In genomic region chr3:127682576-127682975, GRCh38 we compare ENCODE assay signal across 14 cellular contexts. TPM values are rescaled to one million over a fixed set of nuclear protein-coding genes. Genes with fewer than 3 reads are reported as not detected.
DNase-seq lines count a peak whose midpoint lies in the region; ATAC-seq and TF ChIP-seq lines count a peak whose summit lies in the region.
"Had no signal": no experiment of that assay in that cellular context is flagged by ENCODE, and none has a peak within 500 bp of the region (broad histone marks: within the 10 kb centered on the region; RNA-seq: fewer than 3 reads in every experiment).

No MANE protein-coding gene starts in this region.

- H3K27me3 Mint-ChIP-seq in progenitor cell of endocrine pancreas (peaks cover 3% of the 10 kb centered on the region), mesothelial cell of epicardium (ENCODE audit: low read depth) (no peaks in the 10 kb centered on the region)
- H3K27me3 Mint-ChIP-seq: activated CD8-positive, alpha-beta T cell treated with anti-CD3 and anti-CD28 coated beads for 36 hours; brain had no signal

- H3K79me2 ChIP-seq in DOHH2 (ENCODE audit: control insufficient read depth, low read length) = no peaks in the 10 kb centered on the region
- H3K79me2 ChIP-seq in Karpas-422 (ENCODE audit: low read length) = no peaks in the 10 kb centered on the region

- intact Hi-C loops in right cardiac atrium (cut with DNase I) = no loop called here

- peak overlapping the region; percentile 36 for H3K4me2 ChIP-seq in DOHH2 (ENCODE audit: low read length)
- H3K4me2 ChIP-seq in Karpas-422 (ENCODE audit: low read depth, low read length, poor library complexity, severe bottlenecking) = peak overlapping the region; percentile 51

- H3K9me3 ChIP-seq in DOHH2 (ENCODE audit: control insufficient read depth, insufficient read depth, low read length) (peaks cover 8% of the 10 kb centered on the region; the same call in 1 of the 2 replicates), Karpas-422 (ENCODE audit: low read length) (no peaks in the 10 kb centered on the region), right cardiac atrium (ENCODE audit: control insufficient read depth, low read length) (no peaks in the 10 kb centered on the region)
- H3K9me3 ChIP-seq: thoracic aorta had no signal

- H3K36me3 Mint-ChIP-seq in progenitor cell of endocrine pancreas (ENCODE audit: insufficient read depth) (no peaks in the 10 kb centered on the region), mesothelial cell of epicardium (peaks cover 2% of the 10 kb centered on the region)
- H3K36me3 Mint-ChIP-seq: brain had no signal

- H3K9ac ChIP-seq in Karpas-422 (ENCODE audit: low read length) = peak overlapping the region; percentile 39

- DNase-seq in Karpas-422 (no peak), right cardiac atrium (peak in 2 of 3 donors; percentile 24 to 39), progenitor cell of endocrine pancreas (ENCODE audit: low spot score, unreplicated experiment) (no peak), LoVo (ENCODE audit: low spot score) (no peak), mesothelial cell of epicardium (ENCODE audit: low spot score in 2 of 2, unreplicated experiment in 2 of 2) (no peak)
- no peak for DNase-seq in activated CD4-positive, alpha-beta T cell treated with anti-CD3 and anti-CD28 coated beads, Interleukin-2, amount 50 U/mL, for 4 hours
- DNase-seq: activated CD8-positive, alpha-beta T cell treated with anti-CD3 and anti-CD28 coated beads for 36 hours; NCI-H187 treated with DMSO at 0.1 percent for 48 hours; occipital lobe; SIG-M5; stimulated activated CD4-positive, alpha-beta T cell treated with anti-CD3 and anti-CD28 coated beads, Interleukin-12 subunit alpha, Interleukin-12 subunit beta, amount 100 ng/mL, for 4 hours had no signal

- no peak for ATAC-seq in right cardiac atrium
- ATAC-seq: activated CD8-positive, alpha-beta T cell treated with anti-CD3 and anti-CD28 coated beads for 36 hours had no signal

- H3K36me3 ChIP-seq in DOHH2 (ENCODE audit: control insufficient read depth, low read length) (no peaks in the 10 kb centered on the region), Karpas-422 (ENCODE audit: insufficient read depth, low read length) (no peaks in the 10 kb centered on the region; the same call in 1 of the 2 replicates)

- H3K9me2 ChIP-seq in DOHH2 (replicated peaks; ENCODE audit: control insufficient read depth, low read length) (no peaks in the 10 kb centered on the region), Karpas-422 (replicated peaks; ENCODE audit: insufficient read depth, low read length) (no peaks in the 10 kb centered on the region)

- H3K4me3 ChIP-seq in DOHH2 (ENCODE audit: low read length) (no peak overlapping the region), Karpas-422 (ENCODE audit: low read length) (peak overlapping the region; percentile 30; the same call in 1 of the 2 replicates), right cardiac atrium (ENCODE audit: low read length) (no peak overlapping the region)
- H3K4me3 ChIP-seq: thoracic aorta had no signal

- H3K4me1 Mint-ChIP-seq in progenitor cell of endocrine pancreas (ENCODE audit: low read depth) (no peaks in the 10 kb centered on the region), mesothelial cell of epicardium (no peaks in the 10 kb centered on the region)

- 87% methylated on average over 8 of the region's 8 CpGs for WGBS in right cardiac atrium

- peaks cover 5% of the 10 kb centered on the region for H3F3A ChIP-seq in DOHH2 (ENCODE audit: control insufficient read depth, insufficient read depth)

- H3K9me3 Mint-ChIP-seq in progenitor cell of endocrine pancreas (ENCODE audit: low read depth) = no peaks in the 10 kb centered on the region
- no peaks in the 10 kb centered on the region for H3K9me3 Mint-ChIP-seq in mesothelial cell of epicardium
- H3K9me3 Mint-ChIP-seq: activated CD8-positive, alpha-beta T cell treated with anti-CD3 and anti-CD28 coated beads for 36 hours; brain had no signal

- TF ChIP-seq CTCF in DOHH2 (IDR thresholded peaks at IDR 0.05; ENCODE audit: low read depth, low read length, poor library complexity, severe bottlenecking) = no peak
- TF ChIP-seq CTCF in progenitor cell of endocrine pancreas (IDR thresholded peaks at IDR 0.05; ENCODE audit: unreplicated experiment) = no peak
- no peak for TF ChIP-seq CTCF in mesothelial cell of epicardium (IDR thresholded peaks at IDR 0.05; ENCODE audit: unreplicated experiment)

- H4K20me1 ChIP-seq in DOHH2 (ENCODE audit: control insufficient read depth, insufficient read depth, low read depth, low read length) = no peaks in the 10 kb centered on the region
- no peaks in the 10 kb centered on the region for H4K20me1 ChIP-seq in Karpas-422 (ENCODE audit: insufficient read depth, low read depth, low read length)

- H3K27ac Mint-ChIP-seq in progenitor cell of endocrine pancreas (peak overlapping the region; percentile 80), mesothelial cell of epicardium (no peak overlapping the region)
- H3K27ac Mint-ChIP-seq: activated CD8-positive, alpha-beta T cell treated with anti-CD3 and anti-CD28 coated beads for 36 hours had no signal

- H3K27ac ChIP-seq in DOHH2 (ENCODE audit: low read depth, low read length) (no peak overlapping the region), Karpas-422 (ENCODE audit: low read length) (peak overlapping the region; percentile 95), right cardiac atrium (ENCODE audit: low read length) (no peak overlapping the region)
- H3K27ac ChIP-seq: thoracic aorta had no signal

- H3K4me1 ChIP-seq in DOHH2 (ENCODE audit: control insufficient read depth, low read length) (peaks cover 57% of the 10 kb centered on the region), Karpas-422 (ENCODE audit: low read length) (peaks cover 67% of the 10 kb centered on the region), right cardiac atrium (ENCODE audit: control insufficient read depth, insufficient read depth, low read length) (no peaks in the 10 kb centered on the region)

- H2AFZ ChIP-seq in Karpas-422 (ENCODE audit: low read length) = no peak overlapping the region

- H3K4me3 Mint-ChIP-seq in progenitor cell of endocrine pancreas (ENCODE audit: low read depth) (no peak overlapping the region), mesothelial cell of epicardium (no peak overlapping the region)
- H3K4me3 Mint-ChIP-seq: activated CD8-positive, alpha-beta T cell treated with anti-CD3 and anti-CD28 coated beads for 36 hours; brain had no signal

- no peaks in the 10 kb centered on the region for H3K27me3 ChIP-seq in DOHH2 (ENCODE audit: control insufficient read depth, low read length)
- H3K27me3 ChIP-seq in Karpas-422 (ENCODE audit: low read length) = no peaks in the 10 kb centered on the region
- H3K27me3 ChIP-seq in right cardiac atrium (ENCODE audit: control insufficient read depth, insufficient read depth) = no peaks in the 10 kb centered on the region

RNA-seq across cellular contexts. Expression of gene ABTB1, which starts 9.8 kb away (rescaled TPM):
- total RNA-seq in Karpas-422 (2014; rRNA removed; shearing (Covaris generic); ENCODE audit: low replicate concordance) = 20.1 and 25.5 TPM in 2 replicates
- total RNA-seq in right cardiac atrium (10 to 100 TPM; 20.2 to 47.1 (median 34.1) TPM), progenitor cell of endocrine pancreas (10.6 and 12.2 TPM in 2 replicates), mesothelial cell of epicardium (15.9 to 17.1 TPM (median 16.5 TPM) in 3 replicates)
- polyA plus RNA-seq in right cardiac atrium = 38.2 TPM

RNA-seq across cellular contexts. Expression of gene PODXL2, which starts 53.6 kb away (rescaled TPM):
- total RNA-seq in Karpas-422 (2014; rRNA removed; shearing (Covaris generic); ENCODE audit: low replicate concordance) = 30.9 and 62.1 TPM in 2 replicates
- 1 to 10 TPM; 1.5 to 3.0 (median 2.1) TPM for total RNA-seq in right cardiac atrium
- polyA plus RNA-seq in right cardiac atrium = 2.0 TPM
- 25.5 and 25.7 TPM in 2 replicates for total RNA-seq in progenitor cell of endocrine pancreas
- 25.5 to 29.7 TPM (median 27.1 TPM) in 3 replicates for total RNA-seq in mesothelial cell of epicardium

Comparison
In these comparisons a context has a peak if more than half of its experiments do, and no peak if none do; other contexts are left out.
1. DNase-seq: peak in right cardiac atrium (2 of 3); none in Karpas-422 (single experiment), progenitor cell of endocrine pancreas (single experiment), LoVo (single experiment), mesothelial cell of epicardium (0 of 2) and activated CD4-positive, alpha-beta T cell treated with anti-CD3 and anti-CD28 coated beads, Interleukin-2, amount 50 U/mL, for 4 hours (0 of 2).